ENCODE assay signal across 19 cellular contexts in the genomic region with DNA sequence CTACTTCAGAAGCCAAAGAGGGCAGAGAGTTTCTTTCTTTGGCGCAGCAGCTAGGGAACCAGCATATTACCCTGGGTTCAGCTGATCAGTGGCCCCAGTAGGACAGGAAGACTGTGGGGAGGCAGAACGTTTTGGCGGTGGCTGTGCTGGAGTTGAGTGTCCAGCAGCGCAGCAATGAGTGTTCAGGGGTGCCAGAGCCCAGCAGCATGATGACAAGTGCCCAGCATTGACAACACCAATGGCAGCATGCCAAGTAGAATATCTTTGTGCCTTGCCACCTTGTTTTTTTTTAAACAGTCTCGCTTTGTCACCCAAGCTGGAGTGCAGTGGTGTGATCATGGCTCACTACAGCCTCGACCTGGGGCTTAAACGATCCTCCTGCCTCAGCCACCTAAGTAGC.
DNase-seq lines count a peak whose midpoint lies in the region; ATAC-seq and TF ChIP-seq lines count a peak whose summit lies in the region.
"Had no signal": no experiment of that assay in that cellular context is flagged by ENCODE, and none has a peak within 500 bp of the region (broad histone marks: within the 10 kb centered on the region; RNA-seq: fewer than 3 reads in every experiment).

No MANE protein-coding gene starts in this region.

- POLR2A ChIA-PET in HEK293 (lab: Yijun Ruan, JAX), result no interaction called here

- no peak for ATAC-seq in T-helper 17 cell

- H3K27me3 Mint-ChIP-seq in T-helper 17 cell, result peaks cover 54% of the 10 kb centered on the region

- H3K4me3 ChIP-seq in HEK293 (ENCODE audit: low read depth, low read length) (no peak overlapping the region), colonic mucosa (no peak overlapping the region), osteoblast (ENCODE audit: insufficient read depth, low read length) (no peak overlapping the region)

- no peak overlapping the region for H3K27ac ChIP-seq in HEK293 (ENCODE audit: extremely low read depth, low read depth, low read length)
- H3K27ac ChIP-seq in colonic mucosa, result peak overlapping the region; percentile 16
- H3K27ac ChIP-seq in osteoblast (ENCODE audit: low read depth, low read length), result no peak overlapping the region

- no peaks in the 10 kb centered on the region for H3K4me1 Mint-ChIP-seq in T-helper 17 cell

- H3K27me3 ChIP-seq in colonic mucosa, result no peaks in the 10 kb centered on the region
- peaks cover 3% of the 10 kb centered on the region for H3K27me3 ChIP-seq in osteoblast (ENCODE audit: insufficient read depth, low read length)
- H3K27me3 ChIP-seq: BE2C had no signal

- no peaks in the 10 kb centered on the region for H3K36me3 ChIP-seq in HEK293 (ENCODE audit: control insufficient read depth in 2 of 2, insufficient read depth in 1 of 2, low read length in 2 of 2)
- H3K36me3 ChIP-seq in colonic mucosa, result no peaks in the 10 kb centered on the region
- H3K36me3 ChIP-seq in osteoblast (ENCODE audit: insufficient read depth, low read length), result no peaks in the 10 kb centered on the region
- H3K36me3 ChIP-seq: BE2C had no signal

- peaks cover 9% of the 10 kb centered on the region for H3K36me3 Mint-ChIP-seq in T-helper 17 cell (ENCODE audit: low read depth)

- TF ChIP-seq CTCF in HEK293 (tag by site-specific recombination; IDR thresholded peaks at IDR 0.05), result no peak
- no peak for TF ChIP-seq CTCF in colonic mucosa (IDR thresholded peaks at IDR 0.05)
- TF ChIP-seq CTCF in osteoblast (IDR thresholded peaks at IDR 0.05; ENCODE audit: extremely low read depth, low read depth, low read length), result no peak

- H3K9me3 ChIP-seq in HEK293 (ENCODE audit: control insufficient read depth, insufficient read depth, low read depth, low read length), result no peaks in the 10 kb centered on the region
- H3K9me3 ChIP-seq in colonic mucosa, result no peaks in the 10 kb centered on the region
- H3K9me3 ChIP-seq in osteoblast (ENCODE audit: low read depth, low read length), result no peaks in the 10 kb centered on the region
- no peaks in the 10 kb centered on the region for H3K9me3 ChIP-seq in T-helper 17 cell (ENCODE audit: control insufficient read depth, low read length, poor library complexity, severe bottlenecking)
- H3K9me3 ChIP-seq: BE2C, Caco-2 had no signal

- CTCF ChIA-PET in HEK293 (lab: Yijun Ruan, JAX), result interaction anchor here (0.7 kb wide), 1 partner anchor 317 kb away, joined by 3 read pairs; no protein-coding TSS in a partner anchor

- no peaks in the 10 kb centered on the region for H3K79me2 ChIP-seq in osteoblast (ENCODE audit: insufficient read depth, low read length)

- peak; percentile 42 for DNase-seq in NCI-H345 (lab: John Stamatoyannopoulos, UW)
- DNase-seq in NCI-H345 treated with DMSO at 0.1 percent for 48 hours (lab: John Stamatoyannopoulos, UW; ENCODE audit: unreplicated experiment), result no peak
- no peak for DNase-seq in colonic mucosa
- DNase-seq in osteoblast (ENCODE audit: insufficient read length, low spot score, missing footprints), result no peak
- DNase-seq in NCI-H526 (lab: John Stamatoyannopoulos, UW), result no peak
- no peak for DNase-seq in T-helper 17 cell
- no peak for DNase-seq in iPS-NIHi11 (ENCODE audit: low spot score)
- DNase-seq: BE2C; Caco-2; CD4-positive, alpha-beta T cell; DMS53; MV-4-11; NCI-H1417 treated with DMSO at 0.1 percent for 48 hours; NCI-H187 treated with DMSO at 0.1 percent for 48 hours; NCI-H2171; NCI-H446 treated with DMSO at 0.1 percent for 48 hours; NCI-H748 treated with DMSO at 0.1 percent for 48 hours; SIG-M5 had no signal

- H3K4me2 ChIP-seq in osteoblast (ENCODE audit: insufficient read depth, low read length), result no peak overlapping the region

- H4K20me1 ChIP-seq in osteoblast (ENCODE audit: insufficient read depth, low read length), result no peaks in the 10 kb centered on the region

- intact Hi-C loops in colonic mucosa (cut with DNase I), result loop anchor here (10.0 kb wide), 1 partner anchor 70 kb away; no protein-coding TSS in a partner anchor

- H3K27ac Mint-ChIP-seq in T-helper 17 cell, result no peak overlapping the region
- H3K27ac Mint-ChIP-seq: CD4-positive, alpha-beta T cell had no signal

- no peak overlapping the region for H3K9ac ChIP-seq in colonic mucosa (ENCODE audit: low read depth in 2 of 2, low read length in 2 of 2)

- peak overlapping the region; percentile 72 for H2AFZ ChIP-seq in osteoblast (ENCODE audit: low read length)

- no peak overlapping the region for H3K4me3 Mint-ChIP-seq in T-helper 17 cell
- H3K4me3 Mint-ChIP-seq: CD4-positive, alpha-beta T cell had no signal

- no peaks in the 10 kb centered on the region for H3K4me1 ChIP-seq in HEK293 (ENCODE audit: control insufficient read depth, insufficient read depth, low read length)
- H3K4me1 ChIP-seq in colonic mucosa, result no peaks in the 10 kb centered on the region
- H3K4me1 ChIP-seq in osteoblast (ENCODE audit: insufficient read depth, low read length), result peaks cover 14% of the 10 kb centered on the region
- H3K4me1 ChIP-seq: BE2C had no signal

TF ChIP-seq in HEK293, 187 proteins besides CTCF, POLR2A, EP300 and RAD21:
- no peak for TF ChIP-seq SCRT1 (tag by site-specific recombination; IDR thresholded peaks at IDR 0.05; ENCODE audit: borderline replicate concordance)
- no peak for TF ChIP-seq ZNF416 (tag by site-specific recombination; IDR thresholded peaks at IDR 0.05)
- TF ChIP-seq ZBTB20 (tag by site-specific recombination; IDR thresholded peaks at IDR 0.05), result 0 out of 2 replicates have a peak, but pooled peaks have one; percentile 10
